Comparison of ENCODE assay signal across 1 cellular context in genomic region chr20:34873583-34874093, GRCh38.
TF ChIP-seq lines count a peak whose summit lies in the region.

No MANE protein-coding gene starts in this region.

TF ChIP-seq in H1, 55 proteins besides CTCF, POLR2A, EP300 and RAD21:
- TF ChIP-seq KDM1A (IDR thresholded peaks at IDR 0.05; ENCODE audit: borderline replicate concordance, low read length) (no peak), SIN3A (conservative IDR thresholded peaks at IDR 0.05 in 1 of 2, IDR thresholded peaks at IDR 0.05 in 1 of 2; ENCODE audit: low read depth in 1 of 2, low read length in 2 of 2) (no peak), E2F6 (IDR thresholded peaks at IDR 0.05) (no peak), ATF2 (IDR thresholded peaks at IDR 0.05; ENCODE audit: low read length) (no peak), SP4 (IDR thresholded peaks at IDR 0.05; ENCODE audit: low read length) (no peak), MAX (IDR thresholded peaks at IDR 0.05) (no peak), EZH2 (IDR thresholded peaks at IDR 0.05; ENCODE audit: low read depth, low read length, severe bottlenecking) (no peak), RXRA (IDR thresholded peaks at IDR 0.05; ENCODE audit: insufficient read depth, low read depth, low read length) (no peak), ASH2L (IDR thresholded peaks at IDR 0.05; ENCODE audit: low read length) (no peak), CBX5 (IDR thresholded peaks at IDR 0.05; ENCODE audit: low read depth, low read length) (no peak), BCL11A (IDR thresholded peaks at IDR 0.05; ENCODE audit: low read depth in 2 of 2, low read length in 2 of 2) (no peak), SP2 (IDR thresholded peaks at IDR 0.05; ENCODE audit: low read length) (no peak), EGR1 (IDR thresholded peaks at IDR 0.05; ENCODE audit: borderline replicate concordance, low read depth, low read length) (no peak), CHD7 (IDR thresholded peaks at IDR 0.05; ENCODE audit: insufficient replicate concordance, low read length) (no peak), SAP30 (IDR thresholded peaks at IDR 0.05; ENCODE audit: insufficient read depth, insufficient replicate concordance, low read length) (no peak)
TF ChIP-seq in H1: peak in this region for 0.
